ENCODE assay signal across 22 cellular contexts in the genomic region with DNA sequence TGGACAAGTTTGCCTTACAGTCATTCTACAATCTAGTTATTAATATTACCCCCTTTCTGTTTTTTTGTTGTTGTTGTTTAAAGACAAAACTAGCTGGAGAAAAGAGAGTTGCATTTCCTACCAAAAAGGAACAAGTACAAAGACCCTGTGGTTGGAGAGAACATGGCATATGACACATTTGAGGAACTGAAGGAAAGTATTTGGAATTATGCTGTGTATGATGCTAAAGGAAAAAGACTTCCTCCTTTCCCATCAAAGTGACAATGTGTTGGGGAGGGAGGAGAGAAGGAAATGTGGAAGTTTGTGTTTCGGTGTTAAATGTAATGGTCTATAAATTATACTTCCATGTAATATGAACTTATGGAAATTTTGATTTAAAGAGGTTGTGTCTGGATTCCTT. TPM values are rescaled to one million over a fixed set of nuclear protein-coding genes. Genes with fewer than 3 reads are reported as not detected.
"Had no signal": no experiment of that assay in that cellular context is flagged by ENCODE, and none has a peak within 500 bp of the region (broad histone marks: within the 10 kb centered on the region; RNA-seq: fewer than 3 reads in every experiment).

No MANE protein-coding gene starts in this region.

- ATAC-seq: HepG2 had no signal

- DNase-seq: IMR-90, Karpas-422, KG1, MG63, NCI-H1092 treated with DMSO at 0.1 percent for 48 hours, NCI-H1436, NCI-H187, NCI-H2029, NCI-H2081 treated with DMSO at 0.1 percent for 48 hours, NCI-H2171, NCI-H226, NCI-H446, NCI-H510A, NCI-H524 treated with DMSO at 0.1 percent for 48 hours, NCI-H69, NCI-H774, RPMI8226, SHP77, SK-N-SH had no signal

- H3K9me3 ChIP-seq: MG63, SK-N-SH had no signal

- H3K4me3 ChIP-seq: MG63 had no signal

- H3K27me3 ChIP-seq: MG63 had no signal

- H3K9ac ChIP-seq: SK-N-SH had no signal

- H3K36me3 ChIP-seq: MG63 had no signal

RNA-seq across cellular contexts. Expression of a gene that starts 15.2 kb away (rescaled TPM):
- total RNA-seq: HepG2, HT1080, IMR-90, SK-MEL-5 had no signal
- polyA plus RNA-seq: HepG2, IMR-90, SK-N-SH had no signal
